Comparison of ENCODE assay signal across 8 cellular contexts in the genomic region with DNA sequence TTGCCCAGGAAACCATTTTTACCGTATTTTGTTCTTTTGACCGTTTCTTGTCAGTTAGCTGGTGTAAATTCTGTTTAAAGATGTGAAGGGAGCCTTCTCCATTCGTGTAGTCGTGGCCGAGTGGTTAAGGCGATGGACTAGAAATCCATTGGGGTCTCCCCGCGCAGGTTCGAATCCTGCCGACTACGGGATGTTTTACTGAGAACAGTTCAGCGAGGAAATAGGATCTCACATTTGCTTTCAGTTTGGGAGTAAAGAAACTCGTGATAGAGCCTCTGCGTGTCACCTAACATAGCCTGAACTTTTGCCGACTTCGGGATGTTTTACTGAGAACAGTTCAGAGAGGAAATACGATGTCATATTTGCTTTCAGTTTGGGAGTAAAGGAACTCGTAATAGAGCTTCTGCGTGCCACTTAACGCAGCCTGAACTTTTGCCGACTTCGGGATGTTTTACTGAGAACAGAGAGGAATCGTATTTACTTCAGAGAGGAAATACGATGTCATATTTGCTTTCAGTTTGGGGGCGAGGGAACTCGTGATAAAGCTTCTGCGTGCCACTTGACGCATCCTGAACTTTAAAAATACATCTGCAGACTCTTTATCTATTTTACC. TPM values are rescaled to one million over a fixed set of nuclear protein-coding genes. Genes with fewer than 3 reads are reported as not detected.
DNase-seq lines count a peak whose midpoint lies in the region; ATAC-seq and TF ChIP-seq lines count a peak whose summit lies in the region.

No MANE protein-coding gene starts in this region.

- CTCF ChIA-PET in activated CD4-positive, alpha-beta memory T cell treated with anti-CD3 and anti-CD28 coated beads, Interleukin-2, amount 10 ng/mL, durations not matched to agents 7 days and 5 days (lab: Charles Lee): interaction anchor here (0.5 to 1.8 kb wide), 6 partner anchors 12 to 1031 kb away, joined by 3 to 9 read pairs (median 4); no protein-coding TSS in a partner anchor

- peaks cover 13% of the 10 kb centered on the region for H3K4me1 Mint-ChIP-seq in activated CD4-positive, alpha-beta memory T cell treated with anti-CD3 and anti-CD28 coated beads, Interleukin-2, amount 10 ng/mL, durations not matched to agents 7 days and 5 days

- peaks cover 4% of the 10 kb centered on the region for H3K27me3 Mint-ChIP-seq in activated CD4-positive, alpha-beta memory T cell treated with anti-CD3 and anti-CD28 coated beads, Interleukin-2, amount 10 ng/mL, durations not matched to agents 7 days and 5 days

- no peak overlapping the region for H3K27ac Mint-ChIP-seq in activated CD4-positive, alpha-beta memory T cell treated with anti-CD3 and anti-CD28 coated beads, Interleukin-2, amount 10 ng/mL, durations not matched to agents 7 days and 5 days

- peaks cover 5% of the 10 kb centered on the region for H3K36me3 Mint-ChIP-seq in activated CD4-positive, alpha-beta memory T cell treated with anti-CD3 and anti-CD28 coated beads, Interleukin-2, amount 10 ng/mL, durations not matched to agents 7 days and 5 days (ENCODE audit: low read depth)

- no peak for TF ChIP-seq CTCF in lung (IDR thresholded peaks at IDR 0.05; ENCODE audit: control extremely low read depth, extremely low read depth)

- peaks cover 0 to 7% of the 10 kb centered on the region in 2 donors for H3K4me1 ChIP-seq in lung (ENCODE audit: control insufficient read depth in 2 of 2, insufficient read depth in 2 of 2, low read length in 2 of 2)

- H3K27me3 ChIP-seq in lung (ENCODE audit: control insufficient read depth, insufficient read depth): no peaks in the 10 kb centered on the region

- H3K9me3 Mint-ChIP-seq in activated CD4-positive, alpha-beta memory T cell treated with anti-CD3 and anti-CD28 coated beads, Interleukin-2, amount 10 ng/mL, durations not matched to agents 7 days and 5 days: no peaks in the 10 kb centered on the region

- DNase-seq in C1 segment of cervical spinal cord (lab: John Stamatoyannopoulos, UW): peak; percentile 13 to 90 (median 78)
- peak; percentile 87 for DNase-seq in NCI-H748 treated with DMSO at 0.1 percent for 48 hours (lab: John Stamatoyannopoulos, UW)
- DNase-seq in activated CD4-positive, alpha-beta memory T cell treated with anti-CD3 and anti-CD28 coated beads, Interleukin-2, amount 10 ng/mL, durations not matched to agents 7 days and 5 days: peak; percentile 87
- peak; percentile 84 for DNase-seq in effector CD8-positive, alpha-beta T cell (lab: John Stamatoyannopoulos, UW)
- DNase-seq in lung (ENCODE audit: low spot score): peak; percentile 90
- DNase-seq in stimulated activated CD4-positive, alpha-beta T cell treated with anti-CD3 and anti-CD28 coated beads, TNF-alpha, amount 100 ng/mL, for 4 hours (ENCODE audit: low read depth in 3 of 3): peak; percentile 78 to 81 (median 80)

- H3K36me3 ChIP-seq in lung (ENCODE audit: control insufficient read depth in 2 of 2, insufficient read depth in 2 of 2, low read length in 2 of 2): no peaks in the 10 kb centered on the region

- no peaks in the 10 kb centered on the region for H3K9me3 ChIP-seq in lung (ENCODE audit: control insufficient read depth in 2 of 2, insufficient read depth in 1 of 2, low read length in 1 of 2)

- POLR2A ChIA-PET in activated CD4-positive, alpha-beta memory T cell treated with anti-CD3 and anti-CD28 coated beads, Interleukin-2, amount 10 ng/mL, durations not matched to agents 7 days and 5 days (lab: Charles Lee): interaction anchor here (0.6 to 2.6 kb wide), 32 partner anchors 16 to 1459 kb away, joined by 3 to 18 read pairs (median 5); partner anchors contain the start of gene ZNF391

- H3K27ac ChIP-seq in lung (ENCODE audit: low read depth in 1 of 2, low read length in 1 of 2): peak overlapping the region; percentile 96

- peak overlapping the region; percentile 57 for H3K4me3 ChIP-seq in lung

- no peak overlapping the region for H3K4me3 Mint-ChIP-seq in activated CD4-positive, alpha-beta memory T cell treated with anti-CD3 and anti-CD28 coated beads, Interleukin-2, amount 10 ng/mL, durations not matched to agents 7 days and 5 days

- peak; percentile 46 for ATAC-seq in GM19397 (IDR thresholded peaks at IDR 0.05; ENCODE audit: unreplicated experiment)
- ATAC-seq in HG03521 (IDR thresholded peaks at IDR 0.05; ENCODE audit: unreplicated experiment): peak; percentile 44
- peak; percentile 87 for ATAC-seq in lung (ENCODE audit: insufficient read depth, low FRiP score)

- 0% methylated on average over 28 of the region's 28 CpGs for WGBS in lung, 2 donors

RNA-seq across cellular contexts. Expression of gene ZNF184, which starts 5.9 kb away (rescaled TPM):
- total RNA-seq in activated CD4-positive, alpha-beta memory T cell treated with anti-CD3 and anti-CD28 coated beads, Interleukin-2, amount 10 ng/mL, durations not matched to agents 7 days and 5 days: 10 to 100 TPM; 16.2 to 16.3 TPM
- total RNA-seq in lung: 10 to 100 TPM in 1 of 2 donors, 1 to 10 TPM in 1; 5.0 to 11.9 TPM
- polyA plus RNA-seq in lung: 1 to 10 TPM; 1.4 to 2.3 TPM

Comparison
In these comparisons a context has a peak if more than half of its experiments do, and no peak if none do; other contexts are left out.
1. Peak in every context shown above with its lines: DNase-seq, ATAC-seq, H3K4me3 ChIP-seq and H3K27ac ChIP-seq.